In the genomic region with DNA sequence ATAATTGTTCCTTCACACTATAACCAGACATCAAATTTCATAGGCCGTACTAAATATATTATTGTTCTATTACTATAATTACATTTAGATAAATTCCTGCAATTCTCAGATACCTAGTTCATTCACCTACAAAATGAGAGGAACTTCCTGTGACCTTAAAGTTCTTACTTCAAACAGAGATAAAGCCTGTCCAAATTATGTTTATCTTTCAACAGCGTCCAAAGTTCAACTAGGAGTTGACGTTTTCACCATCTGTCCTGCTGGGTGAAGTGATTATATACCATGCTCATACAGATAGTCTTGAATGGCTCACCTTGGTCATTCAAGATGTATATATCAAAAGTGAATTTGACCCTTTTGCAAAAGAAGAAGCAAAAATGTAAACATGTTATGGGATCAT, we compare ENCODE assay signal across 32 cellular contexts.
"Had no signal": no experiment of that assay in that cellular context is flagged by ENCODE, and none has a peak within 500 bp of the region (broad histone marks: within the 10 kb centered on the region; RNA-seq: fewer than 3 reads in every experiment).

No MANE protein-coding gene starts in this region.

- H3K36me3 ChIP-seq: brain microvascular endothelial cell, MG63, Peyer's patch, SJSA1 had no signal

- H3K4me2 ChIP-seq: SK-N-SH had no signal

- H3K4me1 ChIP-seq: Peyer's patch, SJSA1 had no signal

- H3K27me3 ChIP-seq: brain microvascular endothelial cell, MG63, Peyer's patch, SJSA1 had no signal

- DNase-seq: activated CD4-positive, alpha-beta memory T cell treated with anti-CD3 and anti-CD28 coated beads for 36 hours; activated CD4-positive, alpha-beta T cell treated with anti-CD3 and anti-CD28 coated beads for 36 hours; activated CD4-positive, alpha-beta T cell treated with anti-CD3 and anti-CD28 coated beads, Interleukin-2, amount 10 ng/mL, durations not matched to agents 7 days and 5 days; activated CD8-positive, alpha-beta memory T cell treated with anti-CD3 and anti-CD28 coated beads, Interleukin-2, amount 50 U/mL, for 48 hours; activated effector memory CD4-positive, alpha-beta T cell treated with Interleukin-2 at 50 U/mL for 16 hours; activated naive CD4-positive, alpha-beta T cell treated with anti-CD3 and anti-CD28 coated beads, Interleukin-2, amount 10 ng/mL, durations not matched to agents 7 days and 5 days; activated naive CD8-positive, alpha-beta T cell treated with anti-CD3 and anti-CD28 coated beads, Interleukin-2, amount 50 U/mL, for 24 hours; activated T-cell treated with anti-CD3 and anti-CD28 coated beads, Interleukin-2, amount 50 U/mL, for 48 hours; aorta; brain microvascular endothelial cell; central memory CD4-positive, alpha-beta T cell; Kasumi-1; MG63; NCI-H1048; NCI-H1105 treated with DMSO at 0.1 percent for 48 hours; NCI-H1436; NCI-H1694; NCI-H1930; NCI-H2081 treated with DMSO at 0.1 percent for 48 hours; NCI-H226; NCI-H446 treated with DMSO at 0.1 percent for 48 hours; NCI-H524; NCI-H748 treated with DMSO at 0.1 percent for 48 hours; NK-92 treated with Interleukin-12 subunit alpha and Interleukin-12 subunit beta, amount 100 ng/mL, for 24 hours; PC-3; Peyer's patch; RPMI8226; SHP77 treated with DMSO at 0.1 percent for 48 hours; SK-N-SH had no signal

- H3K9me3 ChIP-seq: MG63, SJSA1, SK-N-SH had no signal

- H3K9ac ChIP-seq: SK-N-SH had no signal

- H3K4me3 ChIP-seq: MG63, Peyer's patch, SJSA1 had no signal

- ATAC-seq: activated CD4-positive, alpha-beta T cell treated with anti-CD3 and anti-CD28 coated beads for 36 hours; activated CD4-positive, CD25-positive, alpha-beta regulatory T cell treated with anti-CD3 and anti-CD28 coated beads, Interleukin-2, amount 50 U/mL, for 24 hours; activated naive CD8-positive, alpha-beta T cell treated with anti-CD3 and anti-CD28 coated beads, Interleukin-2, amount 50 U/mL, for 24 hours; PC-3; WTC11 had no signal

- H3K27ac ChIP-seq: brain microvascular endothelial cell, Peyer's patch, SJSA1 had no signal
